1 cellular context compared by ENCODE assay signal in genomic region chr4:174218127-174218790, GRCh38.
TF ChIP-seq lines count a peak whose summit lies in the region.

No MANE protein-coding gene starts in this region.

TF ChIP-seq in SK-N-SH, 30 proteins besides CTCF, POLR2A, EP300 and RAD21 (continued from another document):
- TF ChIP-seq ZBTB33 (IDR thresholded peaks at IDR 0.05; ENCODE audit: borderline replicate concordance, low read depth) (no peak), FOXJ3 (CRISPR knock-in tag; IDR thresholded peaks at IDR 0.05) (no peak), TEAD4 (IDR thresholded peaks at IDR 0.05; ENCODE audit: borderline replicate concordance, insufficient read depth) (peak; percentile 71; the same call in 1 of the 2 replicates), USF2 (IDR thresholded peaks at IDR 0.05; ENCODE audit: borderline replicate concordance, low read depth, low read length) (no peak), MAX (IDR thresholded peaks at IDR 0.05; ENCODE audit: low read depth) (0 out of 2 replicates have a peak, but pooled peaks have one; percentile 11), NRF1 (IDR thresholded peaks at IDR 0.05; ENCODE audit: low read depth, low read length) (no peak), REST (IDR thresholded peaks at IDR 0.05; ENCODE audit: low read depth, low read length) (0 out of 2 replicates have a peak, but pooled peaks have one; percentile 10), USF1 (IDR thresholded peaks at IDR 0.05; ENCODE audit: borderline replicate concordance, low read depth) (no peak), EZH2phosphoT487 (IDR thresholded peaks at IDR 0.05; ENCODE audit: borderline replicate concordance, low read depth) (no peak), NFIC (IDR thresholded peaks at IDR 0.05; ENCODE audit: borderline replicate concordance) (peak; percentile 76; the same call in 1 of the 2 replicates), RFX5 (IDR thresholded peaks at IDR 0.05; ENCODE audit: low read length) (no peak), MEF2A (IDR thresholded peaks at IDR 0.05; ENCODE audit: borderline replicate concordance, low read depth) (no peak), IRF3 (IDR thresholded peaks at IDR 0.05; ENCODE audit: low read depth, low read length) (no peak), MXI1 (IDR thresholded peaks at IDR 0.05; ENCODE audit: low read depth, low read length) (no peak), SMC3 (IDR thresholded peaks at IDR 0.05; ENCODE audit: low read depth, low read length) (no peak), YY1 (IDR thresholded peaks at IDR 0.05; ENCODE audit: low read depth) (no peak), GATA2 (CRISPR knock-in tag; IDR thresholded peaks at IDR 0.05) (peak; percentile 58), TAF1 (IDR thresholded peaks at IDR 0.05; ENCODE audit: borderline replicate concordance, low read depth, low read length) (no peak), POLR2AphosphoS5 (IDR thresholded peaks at IDR 0.05; ENCODE audit: low read depth, low read length) (no peak), FOXM1 (IDR thresholded peaks at IDR 0.05; ENCODE audit: low read depth) (0 out of 2 replicates have a peak, but pooled peaks have one; percentile 30), FOSL2 (IDR thresholded peaks at IDR 0.05; ENCODE audit: borderline replicate concordance, low read depth) (no peak), CHD2 (IDR thresholded peaks at IDR 0.05; ENCODE audit: low read length, partially characterized antibody) (no peak)
